ENCODE assay signal across 8 cellular contexts in the genomic region with DNA sequence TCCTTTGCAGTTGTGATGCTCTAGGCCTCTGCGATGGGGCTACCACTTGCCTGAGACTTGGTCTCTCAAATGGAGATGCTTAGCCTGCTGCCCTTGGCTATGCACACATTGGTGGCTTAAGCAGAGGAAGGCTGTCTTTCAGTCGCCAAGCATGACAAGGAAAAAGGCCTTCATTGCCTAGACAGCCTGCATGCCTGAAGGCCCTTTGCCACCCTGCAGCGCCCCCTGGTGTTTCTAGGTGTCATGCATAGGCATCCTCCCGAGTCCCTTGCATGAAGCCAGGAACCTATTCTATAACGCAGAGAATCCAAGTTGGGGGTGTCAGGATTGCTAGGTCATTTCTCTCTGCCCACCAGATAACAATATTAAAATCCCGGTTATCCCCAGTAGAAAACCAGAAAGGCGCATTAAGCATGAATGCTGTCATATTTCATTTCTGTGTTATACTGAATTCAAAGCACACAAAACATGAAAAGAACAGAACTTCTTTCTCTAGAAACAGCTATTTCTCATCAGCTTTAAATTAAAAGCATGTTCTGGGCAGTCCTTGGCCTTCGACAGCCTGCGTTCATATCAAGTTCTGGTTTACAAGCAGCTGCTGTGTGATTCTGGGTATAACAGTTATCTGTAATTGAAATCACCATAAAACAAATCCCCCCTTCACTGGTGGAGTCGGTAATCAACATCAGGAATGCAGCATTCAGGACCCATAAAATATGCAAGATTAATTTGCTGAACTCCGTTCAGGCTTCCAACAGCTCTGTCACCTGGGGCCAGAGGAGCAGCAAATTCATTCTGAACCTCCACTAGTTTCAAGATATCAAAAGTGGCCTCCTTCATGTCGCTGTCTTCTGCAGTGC. TPM values are rescaled to one million over a fixed set of nuclear protein-coding genes. Genes with fewer than 3 reads are reported as not detected.
DNase-seq lines count a peak whose midpoint lies in the region; ATAC-seq and TF ChIP-seq lines count a peak whose summit lies in the region.

No MANE protein-coding gene starts in this region.

- H3K27ac ChIP-seq in Panc1 (ENCODE audit: low read length) = no peak overlapping the region
- H3K27ac ChIP-seq in iPS DF 6.9 (ENCODE audit: low read length) = no peak overlapping the region

- BruUV-seq in Panc1 (replicated peaks; lab: Mats Ljungman, UMichigan) = no TSS peak

- H3K27me3 ChIP-seq in Panc1 (ENCODE audit: control insufficient read depth, insufficient read depth, low read length) (no peaks in the 10 kb centered on the region), iPS DF 6.9 (ENCODE audit: control insufficient read depth, insufficient read depth, low read length) (no peaks in the 10 kb centered on the region)

- no CpG with 5 or more reads among the region's 12 CpGs for WGBS in iPS DF 6.9 (ENCODE audit: insufficient coverage, insufficient read length)

- CTCF ChIA-PET in Panc1 (lab: Charles Lee) = no interaction called here

- ATAC-seq in GM21367 (IDR thresholded peaks at IDR 0.05; ENCODE audit: unreplicated experiment) (peak; percentile 86), Panc1 (peak; percentile 87)

- in situ Hi-C loops in Panc1 (cut with HindIII; ENCODE audit: low pct_unique_long_range_greater_than_20kb, low sequenced_read_pairs) (no loop called here), astrocyte of the cerebellum (cut with HindIII; ENCODE audit: low sequenced_read_pairs) (no loop called here)

- DNase-seq in Daoy (ENCODE audit: low read depth) = peak; percentile 80
- DNase-seq in Jurkat, Clone E6-1 (ENCODE audit: low read depth, low spot score) = peak; percentile 41
- peak; percentile 25 for DNase-seq in Panc1 (ENCODE audit: low read depth, low spot score)
- DNase-seq in astrocyte of the cerebellum (ENCODE audit: low read depth) = peak; percentile 2
- peak; percentile 64 for DNase-seq in iPS DF 6.9 (ENCODE audit: low read depth, low spot score)
- peak; percentile 17 to 35 for DNase-seq in stimulated activated CD4-positive, alpha-beta T cell treated with anti-CD3 and anti-CD28 coated beads, Interleukin-15, amount 100 ng/mL, for 48 hours (ENCODE audit: low read depth in 2 of 2)
- no peak for DNase-seq in epidermal melanocyte (ENCODE audit: insufficient read length, low spot score)

- no peaks in the 10 kb centered on the region for H3K9me3 ChIP-seq in Panc1 (ENCODE audit: control insufficient read depth, insufficient read depth, low read depth, low read length)
- no peaks in the 10 kb centered on the region for H3K9me3 ChIP-seq in iPS DF 6.9 (ENCODE audit: control insufficient read depth, insufficient read depth, low read length)

- intact Hi-C loops in Panc1 (cut with micrococcal nuclease; ENCODE audit: unreplicated experiment) = loop anchor here (1.0 kb wide), 1 partner anchor 176 kb away; no protein-coding TSS in a partner anchor

- H3K4me3 ChIP-seq in Jurkat, Clone E6-1 (ENCODE audit: low read length) = no peak overlapping the region
- H3K4me3 ChIP-seq in Panc1 (ENCODE audit: low read depth in 2 of 2, low read length in 2 of 2) (no peak overlapping the region), astrocyte of the cerebellum (ENCODE audit: low read depth, low read length) (no peak overlapping the region), iPS DF 6.9 (ENCODE audit: low read length) (no peak overlapping the region)

- H3K4me1 ChIP-seq in Panc1 (ENCODE audit: control insufficient read depth, insufficient read depth, low read length) (no peaks in the 10 kb centered on the region), iPS DF 6.9 (ENCODE audit: control insufficient read depth, insufficient read depth, low read length) (no peaks in the 10 kb centered on the region)

- TF ChIP-seq CTCF in Panc1 (IDR thresholded peaks at IDR 0.05) (peak; percentile 85), astrocyte of the cerebellum (IDR thresholded peaks at IDR 0.05; ENCODE audit: low read depth, low read length, missing control alignments) (peak; percentile 68)

- POLR2A ChIA-PET in Panc1 (lab: Charles Lee) = no interaction called here

- H3K36me3 ChIP-seq in Panc1 (ENCODE audit: control insufficient read depth, insufficient read depth, low read length) = no peaks in the 10 kb centered on the region
- no peaks in the 10 kb centered on the region for H3K36me3 ChIP-seq in iPS DF 6.9 (ENCODE audit: control insufficient read depth, insufficient read depth, low read length)

RNA-seq across cellular contexts. Expression of a gene that starts 59.7 kb away (rescaled TPM):
- total RNA-seq in Daoy (2014; rRNA removed; shearing (Covaris generic)) = not detected in 2 replicates
- polyA plus RNA-seq in Jurkat, Clone E6-1 (2012; ENCODE audit: insufficient read depth, insufficient read length) = not detected
- total RNA-seq in Panc1 (2021; ENCODE audit: unreplicated experiment) = not detected
- polyA plus RNA-seq in Panc1 (2012; ENCODE audit: insufficient read length) = not detected
